Comparison of ENCODE assay signal across 8 cellular contexts in genomic region chr3:126475411-126476114, GRCh38. TPM values are rescaled to one million over a fixed set of nuclear protein-coding genes. Genes with fewer than 3 reads are reported as not detected.
DNase-seq lines count a peak whose midpoint lies in the region; ATAC-seq and TF ChIP-seq lines count a peak whose summit lies in the region.

Gene ZXDC (minus strand): TSS chr3:126475891. CDS start chr3:126475865, 26 bp downstream.

- peak within 1 kb of the TSS; percentile 87 for H3K4me3 Mint-ChIP-seq in activated B cell treated with CpG ODN at 0.5 μM for 24 hours

- H3K4me3 ChIP-seq in AG09309 (ENCODE audit: control insufficient read depth, low read depth, low read length) (peak within 1 kb of the TSS; percentile 79), cardiac fibroblast (replicated peaks in 1 of 2; ENCODE audit: low read depth in 2 of 2, low read length in 2 of 2) (peak within 1 kb of the TSS; percentile 74 to 78), spleen (peak within 1 kb of the TSS; percentile 65 to 90 (median 70))

- CTCF ChIA-PET in activated B cell treated with CpG ODN at 0.5 μM for 24 hours (lab: Charles Lee): interaction anchor here (1.1 kb wide), 1 partner anchor 276 kb away, joined by 3 read pairs; no protein-coding TSS in a partner anchor

- H3K27me3 ChIP-seq in spleen (replicated peaks in 1 of 7): no peaks in the 10 kb centered on the region

- POLR2A ChIA-PET in activated B cell treated with CpG ODN at 0.5 μM for 24 hours (lab: Charles Lee): interaction anchor here (0.5 to 1.9 kb wide), 6 partner anchors 10 to 1598 kb away, joined by 3 to 5 read pairs (median 4); partner anchors contain the start of gene SLC41A3

- H3K9me3 ChIP-seq in spleen: no peaks in the 10 kb centered on the region

- peak; percentile 56 for DNase-seq in AG09309 (ENCODE audit: low read depth)
- DNase-seq in NCI-H226: peak; percentile 90
- DNase-seq in activated B cell treated with CpG ODN at 0.5 μM for 24 hours: peak; percentile 92
- DNase-seq in cardiac fibroblast (ENCODE audit: low read depth in 2 of 2): peak; percentile 92 to 97
- peak; percentile 84 for DNase-seq in inferior parietal cortex (ENCODE audit: extremely low spot score)
- DNase-seq in spleen: peak; percentile 99

- H3K27me3 Mint-ChIP-seq in activated B cell treated with CpG ODN at 0.5 μM for 24 hours: no peaks in the 10 kb centered on the region

- peaks cover 33 to 67% (median 51%) of the 10 kb centered on the region in 6 donors for H3K4me1 ChIP-seq in spleen

- H3K27ac ChIP-seq in spleen: peak within 1 kb of the TSS; percentile 72 to 98 (median 94)

- H3K36me3 Mint-ChIP-seq in activated B cell treated with CpG ODN at 0.5 μM for 24 hours (ENCODE audit: low read depth): peaks cover 30% of the 10 kb centered on the region

- H3K9me3 Mint-ChIP-seq in activated B cell treated with CpG ODN at 0.5 μM for 24 hours: no peaks in the 10 kb centered on the region

- H3K36me3 ChIP-seq in spleen: peaks cover 0 to 16% (median 13%) of the 10 kb centered on the region in 6 donors

- peak within 1 kb of the TSS; percentile 63 for H3K27ac Mint-ChIP-seq in activated B cell treated with CpG ODN at 0.5 μM for 24 hours

- WGBS in spleen, 5 donors: 0 to 1% (median 0%) methylated on average over 45 to 113 of the region's 113 CpGs

- TF ChIP-seq CTCF in AG09309 (IDR thresholded peaks at IDR 0.05; ENCODE audit: control insufficient read depth, insufficient read depth, low read depth, low read length, missing control alignments) (peak; percentile 45), activated B cell treated with CpG ODN at 0.5 μM for 24 hours (IDR thresholded peaks at IDR 0.05) (no peak), cardiac fibroblast (IDR thresholded peaks at IDR 0.05; ENCODE audit: low read depth, low read length) (no peak), spleen (IDR thresholded peaks at IDR 0.05 in 8 of 11, conservative IDR thresholded peaks at IDR 0.05 in 3 of 11) (peak in 6 of 11 experiments; percentile 26 to 66 (median 43))

- intact Hi-C loops in activated B cell treated with CpG ODN at 0.5 μM for 24 hours (cut with micrococcal nuclease): loop anchor here (1.0 to 10.0 kb wide), 11 partner anchors 118 to 1741 kb away; partner anchors contain the start of genes ABTB1, CHCHD6, EEFSEC and KLF15
- intact Hi-C loops in spleen (cut with DNase I; ENCODE audit: low total_unique reads): no loop called here

- ATAC-seq in GM18909 (IDR thresholded peaks at IDR 0.05; ENCODE audit: poor library complexity, unreplicated experiment) (peak; percentile 89), HG03159 (IDR thresholded peaks at IDR 0.05; ENCODE audit: unreplicated experiment) (peak; percentile 71), activated B cell treated with CpG ODN at 0.5 μM for 24 hours (ENCODE audit: low read depth) (peak; percentile 86)

- H3K4me1 Mint-ChIP-seq in activated B cell treated with CpG ODN at 0.5 μM for 24 hours: peaks cover 37% of the 10 kb centered on the region

- peak in 2 of 3 donors; percentile 66 to 86 for TF ChIP-seq POLR2A in spleen (IDR thresholded peaks at IDR 0.05)

RNA-seq across cellular contexts. Expression of gene ZXDC, which starts in this region (rescaled TPM):
- total RNA-seq in activated B cell treated with CpG ODN at 0.5 μM for 24 hours: 37.4 and 45.4 TPM in 2 replicates
- total RNA-seq in spleen: 10 to 100 TPM; 32.4 to 75.3 (median 50.0) TPM
- 10 to 100 TPM in 2 of 3 donors, 1 to 10 TPM in 1; 7.5 to 14.6 (median 13.2) TPM for polyA plus RNA-seq in spleen

Comparison
In these comparisons a context has a peak if more than half of its experiments do, and no peak if none do; other contexts are left out.
1. Peak in every context shown above with its lines: DNase-seq, ATAC-seq, H3K4me3 ChIP-seq and H3K27ac ChIP-seq.
2. CTCF ChIP-seq: peak in AG09309 (single experiment) and spleen (6 of 11); none in activated B cell treated with CpG ODN at 0.5 μM for 24 hours (single experiment) and cardiac fibroblast (single experiment).